Comparison of ENCODE assay signal across 1 cellular context in the genomic region with DNA sequence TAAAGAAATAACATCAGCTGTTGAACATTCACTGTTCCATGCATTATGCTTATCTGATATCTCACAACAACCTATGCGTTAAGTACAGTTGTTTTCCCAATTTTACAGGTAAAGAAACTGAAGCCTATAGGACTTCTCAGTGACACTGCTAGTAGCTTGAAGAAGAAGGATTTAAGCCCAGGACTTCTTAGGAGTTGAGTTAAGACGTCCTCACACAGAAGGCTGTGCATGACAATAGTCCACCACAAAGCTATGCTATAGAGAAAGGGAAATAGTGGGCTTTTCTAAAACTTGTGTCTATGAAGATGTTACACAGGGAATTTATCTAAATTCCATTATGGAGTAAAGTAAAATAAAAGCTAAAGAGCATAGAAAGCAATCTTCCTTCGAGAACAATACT.
TF ChIP-seq lines count a peak whose summit lies in the region.

No MANE protein-coding gene starts in this region.

TF ChIP-seq in WTC11, 78 proteins besides CTCF, POLR2A, EP300 and RAD21 (continued from another document):
- TF ChIP-seq, protein P1, sequence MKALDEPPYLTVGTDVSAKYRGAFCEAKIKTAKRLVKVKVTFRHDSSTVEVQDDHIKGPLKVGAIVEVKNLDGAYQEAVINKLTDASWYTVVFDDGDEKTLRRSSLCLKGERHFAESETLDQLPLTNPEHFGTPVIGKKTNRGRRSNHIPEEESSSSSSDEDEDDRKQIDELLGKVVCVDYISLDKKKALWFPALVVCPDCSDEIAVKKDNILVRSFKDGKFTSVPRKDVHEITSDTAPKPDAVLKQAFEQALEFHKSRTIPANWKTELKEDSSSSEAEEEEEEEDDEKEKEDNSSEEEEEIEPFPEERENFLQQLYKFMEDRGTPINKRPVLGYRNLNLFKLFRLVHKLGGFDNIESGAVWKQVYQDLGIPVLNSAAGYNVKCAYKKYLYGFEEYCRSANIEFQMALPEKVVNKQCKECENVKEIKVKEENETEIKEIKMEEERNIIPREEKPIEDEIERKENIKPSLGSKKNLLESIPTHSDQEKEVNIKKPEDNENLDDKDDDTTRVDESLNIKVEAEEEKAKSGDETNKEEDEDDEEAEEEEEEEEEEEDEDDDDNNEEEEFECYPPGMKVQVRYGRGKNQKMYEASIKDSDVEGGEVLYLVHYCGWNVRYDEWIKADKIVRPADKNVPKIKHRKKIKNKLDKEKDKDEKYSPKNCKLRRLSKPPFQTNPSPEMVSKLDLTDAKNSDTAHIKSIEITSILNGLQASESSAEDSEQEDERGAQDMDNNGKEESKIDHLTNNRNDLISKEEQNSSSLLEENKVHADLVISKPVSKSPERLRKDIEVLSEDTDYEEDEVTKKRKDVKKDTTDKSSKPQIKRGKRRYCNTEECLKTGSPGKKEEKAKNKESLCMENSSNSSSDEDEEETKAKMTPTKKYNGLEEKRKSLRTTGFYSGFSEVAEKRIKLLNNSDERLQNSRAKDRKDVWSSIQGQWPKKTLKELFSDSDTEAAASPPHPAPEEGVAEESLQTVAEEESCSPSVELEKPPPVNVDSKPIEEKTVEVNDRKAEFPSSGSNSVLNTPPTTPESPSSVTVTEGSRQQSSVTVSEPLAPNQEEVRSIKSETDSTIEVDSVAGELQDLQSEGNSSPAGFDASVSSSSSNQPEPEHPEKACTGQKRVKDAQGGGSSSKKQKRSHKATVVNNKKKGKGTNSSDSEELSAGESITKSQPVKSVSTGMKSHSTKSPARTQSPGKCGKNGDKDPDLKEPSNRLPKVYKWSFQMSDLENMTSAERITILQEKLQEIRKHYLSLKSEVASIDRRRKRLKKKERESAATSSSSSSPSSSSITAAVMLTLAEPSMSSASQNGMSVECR (CRISPR knock-in tag; IDR thresholded peaks at IDR 0.05; ENCODE audit: borderline replicate concordance): no peak
